1 cellular context compared by ENCODE assay signal in genomic region chr1:205775015-205775716, GRCh38.
TF ChIP-seq lines count a peak whose summit lies in the region.

Gene RAB29 (minus strand): TSS chr1:205775482. CDS start chr1:205774956, 526 bp downstream.

TF ChIP-seq in HepG2, 621 proteins besides CTCF, POLR2A, EP300 and RAD21 (continued from another document and continues in another):
- TF ChIP-seq ZEB1 (IDR thresholded peaks at IDR 0.05; ENCODE audit: insufficient replicate concordance, low read depth) (no peak), HOXA5 (CRISPR knock-in tag; IDR thresholded peaks at IDR 0.05) (no peak), NFRKB (IDR thresholded peaks at IDR 0.05) (no peak), TIGD3 (CRISPR knock-in tag; IDR thresholded peaks at IDR 0.05; ENCODE audit: borderline replicate concordance) (no peak), IRF1 (CRISPR knock-in tag; IDR thresholded peaks at IDR 0.05; ENCODE audit: low read depth) (no peak), ZNF225 (CRISPR knock-in tag; IDR thresholded peaks at IDR 0.05) (no peak), ZNF512 (CRISPR knock-in tag; IDR thresholded peaks at IDR 0.05) (no peak), ZNF276 (CRISPR knock-in tag; IDR thresholded peaks at IDR 0.05; ENCODE audit: low read depth) (no peak), MIXL1 (CRISPR knock-in tag; IDR thresholded peaks at IDR 0.05) (no peak), TOPORS (CRISPR knock-in tag; IDR thresholded peaks at IDR 0.05) (no peak), TCF7L2 (IDR thresholded peaks at IDR 0.05; ENCODE audit: low read depth, low read length) (no peak), NFIB (CRISPR knock-in tag; IDR thresholded peaks at IDR 0.05; ENCODE audit: borderline replicate concordance) (no peak), CREB1 (IDR thresholded peaks at IDR 0.05) (no peak), CREB1 (CRISPR knock-in tag; IDR thresholded peaks at IDR 0.05) (0 out of 2 replicates have a peak, but pooled peaks have one; percentile 47), BRCA1 (CRISPR knock-in tag; IDR thresholded peaks at IDR 0.05) (no peak), HOXA7 (CRISPR knock-in tag; IDR thresholded peaks at IDR 0.05) (no peak), ZNF709 (CRISPR knock-in tag; IDR thresholded peaks at IDR 0.05) (no peak), HNF4G (IDR thresholded peaks at IDR 0.05; ENCODE audit: borderline replicate concordance, low read depth, low read length) (no peak), HNF4G (CRISPR knock-in tag; IDR thresholded peaks at IDR 0.05; ENCODE audit: borderline replicate concordance, low read depth) (no peak), ARHGAP35 (CRISPR knock-in tag; IDR thresholded peaks at IDR 0.05; ENCODE audit: borderline replicate concordance) (peak; percentile 61; the same call in 1 of the 2 replicates), THRA (CRISPR knock-in tag; IDR thresholded peaks at IDR 0.05; ENCODE audit: borderline replicate concordance) (0 out of 2 replicates have a peak, but pooled peaks have one; percentile 37), ZNF484 (CRISPR knock-in tag; IDR thresholded peaks at IDR 0.05; ENCODE audit: borderline replicate concordance, low read depth) (no peak), YEATS2 (CRISPR knock-in tag; IDR thresholded peaks at IDR 0.05; ENCODE audit: borderline replicate concordance) (no peak), ZBED4 (CRISPR knock-in tag; IDR thresholded peaks at IDR 0.05; ENCODE audit: borderline replicate concordance) (no peak), CREB3 (CRISPR knock-in tag; IDR thresholded peaks at IDR 0.05) (no peak), CEBPB (IDR thresholded peaks at IDR 0.05; ENCODE audit: borderline replicate concordance, low read depth, low read length) (no peak), IRX3 (CRISPR knock-in tag; IDR thresholded peaks at IDR 0.05; ENCODE audit: borderline replicate concordance, low read depth) (no peak), RNF2 (conservative IDR thresholded peaks at IDR 0.05; ENCODE audit: low read depth) (no peak), ZFX (CRISPR knock-in tag; IDR thresholded peaks at IDR 0.05; ENCODE audit: low read depth) (0 out of 2 replicates have a peak, but pooled peaks have one; percentile 16), ZFP91 (CRISPR knock-in tag; IDR thresholded peaks at IDR 0.05; ENCODE audit: borderline replicate concordance) (no peak; the same call in 1 of the 2 replicates), ZNF256 (CRISPR knock-in tag; conservative IDR thresholded peaks at IDR 0.05) (no peak), KDM4B (CRISPR knock-in tag; IDR thresholded peaks at IDR 0.05) (no peak), HIVEP1 (CRISPR knock-in tag; IDR thresholded peaks at IDR 0.05) (peak; percentile 57; the same call in 1 of the 2 replicates), ZNF430 (CRISPR knock-in tag; IDR thresholded peaks at IDR 0.05) (no peak), KMT2A (CRISPR knock-in tag; IDR thresholded peaks at IDR 0.05) (0 out of 2 replicates have a peak, but pooled peaks have one; percentile 31), HDAC1 (CRISPR knock-in tag; IDR thresholded peaks at IDR 0.05) (peak; percentile 34), ZHX2 (IDR thresholded peaks at IDR 0.05; ENCODE audit: low read depth) (no peak), ZHX2 (CRISPR knock-in tag; IDR thresholded peaks at IDR 0.05; ENCODE audit: borderline replicate concordance) (no peak), ZNF737 (CRISPR knock-in tag; IDR thresholded peaks at IDR 0.05; ENCODE audit: borderline replicate concordance) (no peak), ZNF513 (CRISPR knock-in tag; conservative IDR thresholded peaks at IDR 0.05) (0 out of 2 replicates have a peak, but pooled peaks have one; percentile 43)
